Comparison of ENCODE assay signal across 28 cellular contexts in genomic region chr9:117189121-117189520, GRCh38.
DNase-seq lines count a peak whose midpoint lies in the region; ATAC-seq, FAIRE-seq and TF ChIP-seq lines count a peak whose summit lies in the region.
"Had no signal": no experiment of that assay in that cellular context is flagged by ENCODE, and none has a peak within 500 bp of the region (broad histone marks: within the 10 kb centered on the region; RNA-seq: fewer than 3 reads in every experiment).

No MANE protein-coding gene starts in this region.

- H3K36me3 ChIP-seq in bronchial epithelial cell (ENCODE audit: control insufficient read depth, insufficient read depth, low read length), result no peaks in the 10 kb centered on the region
- H3K36me3 ChIP-seq: BE2C, brain microvascular endothelial cell, left ventricle myocardium inferior, right lobe of liver, tibial artery had no signal

- DNase-seq in EH (ENCODE audit: low read depth) (peak; percentile 10), M059J (ENCODE audit: low read depth) (peak; percentile 11), bronchial epithelial cell (ENCODE audit: low read depth) (peak; percentile 63), kidney tubule cell (ENCODE audit: low spot score) (peak; percentile 45), DMS 273 (lab: John Stamatoyannopoulos, UW; ENCODE audit: unreplicated experiment) (no peak), HK-2 (ENCODE audit: unreplicated experiment) (no peak), T1000 (lab: John Stamatoyannopoulos, UW) (no peak)
- DNase-seq: ACHN; activated CD4-positive, alpha-beta memory T cell treated with anti-CD3 and anti-CD28 coated beads, Interleukin-2, amount 10 ng/mL, durations not matched to agents 7 days and 5 days; activated CD4-positive, CD25-positive, alpha-beta regulatory T cell treated with anti-CD3 and anti-CD28 coated beads, Interleukin-2, amount 50 U/mL, for 72 hours; activated CD8-positive, alpha-beta memory T cell treated with anti-CD3 and anti-CD28 coated beads, Interleukin-2, amount 50 U/mL, for 4 hours; activated naive CD4-positive, alpha-beta T cell; BE2C; brain microvascular endothelial cell; CD8-positive, alpha-beta memory T cell; glutamatergic neuron; left ventricle myocardium inferior; NCI-H1092; NCI-H1694 treated with DMSO at 0.1 percent for 48 hours; NCI-H524 treated with DMSO at 0.1 percent for 48 hours; OCI-M1; right lobe of liver; stimulated activated CD4-positive, alpha-beta T cell treated with anti-CD3 and anti-CD28 coated beads, Interleukin-4, amount 100 ng/mL, for 1 hour; T-helper 2 cell; tibial artery had no signal

- H3K4me3 ChIP-seq in bronchial epithelial cell (ENCODE audit: low read depth, low read length), result no peak overlapping the region
- H3K4me3 ChIP-seq: left ventricle myocardium inferior, right lobe of liver, SK-N-MC, tibial artery had no signal

- TF ChIP-seq CTCF in bronchial epithelial cell (IDR thresholded peaks at IDR 0.05; ENCODE audit: insufficient read depth, low read length, severe bottlenecking), result no peak

- no peaks in the 10 kb centered on the region for H3K27me3 ChIP-seq in bronchial epithelial cell (ENCODE audit: control insufficient read depth, insufficient read depth, low read length)
- H3K27me3 ChIP-seq: BE2C, brain microvascular endothelial cell, right lobe of liver, tibial artery had no signal

- ATAC-seq in GM18858 (IDR thresholded peaks at IDR 0.05; ENCODE audit: unreplicated experiment), result no peak
- ATAC-seq: right lobe of liver had no signal

- no peak for FAIRE-seq in bronchial epithelial cell (lab: Jason Lieb, UNC)
- FAIRE-seq: islet of Langerhans had no signal

Comparison
In these comparisons a context has a peak if more than half of its experiments do, and no peak if none do; other contexts are left out.
1. DNase-seq: peak in EH (single experiment), M059J (single experiment), bronchial epithelial cell (single experiment) and kidney tubule cell (single experiment); none in DMS 273 (single experiment), HK-2 (single experiment) and T1000 (single experiment).